ENCODE assay signal across 27 cellular contexts in the genomic region with DNA sequence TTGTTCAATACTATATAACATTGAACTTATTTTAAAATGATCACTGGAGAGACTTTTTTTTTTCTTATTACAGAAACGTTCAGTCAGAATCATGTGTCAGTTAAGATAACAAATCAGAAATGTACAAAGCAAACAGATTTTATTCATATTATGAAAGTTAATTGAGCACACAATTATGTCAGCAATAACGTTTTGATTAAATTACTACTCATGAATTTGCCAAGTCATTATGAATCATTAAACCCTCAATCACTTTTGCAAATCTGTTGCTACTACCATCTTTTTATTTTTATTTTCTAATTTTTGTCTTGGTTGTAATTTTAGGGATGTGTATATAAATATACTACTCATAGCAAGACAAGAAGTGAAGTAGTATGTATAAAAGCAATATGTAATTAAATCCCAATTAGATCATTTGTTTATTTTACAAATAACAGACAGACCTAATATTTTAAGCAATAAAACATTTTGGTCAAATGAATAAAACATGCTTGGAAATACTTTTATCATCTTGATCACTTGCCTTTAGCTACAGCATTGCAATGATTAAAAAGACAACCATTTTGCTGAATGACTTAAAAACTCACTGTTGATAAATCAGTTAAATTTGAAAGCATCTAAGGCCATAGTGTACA.
DNase-seq lines count a peak whose midpoint lies in the region; ATAC-seq, FAIRE-seq and TF ChIP-seq lines count a peak whose summit lies in the region.
"Had no signal": no experiment of that assay in that cellular context is flagged by ENCODE, and none has a peak within 500 bp of the region (broad histone marks: within the 10 kb centered on the region; RNA-seq: fewer than 3 reads in every experiment).

No MANE protein-coding gene starts in this region.

- H3K9me2 ChIP-seq in GM23248 (ENCODE audit: insufficient read depth) = no peaks in the 10 kb centered on the region

- intact Hi-C loops in lower lobe of right lung (cut with DNase I) (no loop called here), dorsolateral prefrontal cortex (cut with DNase I) (no loop called here)

- H3K27ac ChIP-seq in ACC112 (ENCODE audit: low read depth, low read length) (no peak overlapping the region), GM23248 (no peak overlapping the region), lower lobe of right lung (no peak overlapping the region), dorsolateral prefrontal cortex (no peak overlapping the region)
- H3K27ac ChIP-seq: C4-2B, PC-9, SJCRH30 had no signal

- DNase-seq in GM23248 (no peak), NCI-H69 (lab: John Stamatoyannopoulos, UW) (peak; percentile 67), lower lobe of right lung (no peak), iPS-NIHi11 (ENCODE audit: low spot score) (no peak), dorsolateral prefrontal cortex (no peak), MV-4-11 (lab: John Stamatoyannopoulos, UW) (no peak)
- DNase-seq: CD8-positive, alpha-beta T cell; DMS79 treated with DMSO at 0.1 percent for 48 hours; GOT3; HCEC 1CT; KBM-7; MG63; NCI-H1048; NCI-H1436 treated with DMSO at 0.1 percent for 48 hours; NCI-H187 treated with DMSO at 0.1 percent for 48 hours; NCI-H2107; NCI-H446; NCI-H524 treated with DMSO at 0.1 percent for 48 hours; NCI-H82; NK-92 treated with Interleukin-12 subunit alpha and Interleukin-12 subunit beta, amount 100 ng/mL, for 24 hours; PC-9; SJCRH30; T-cell had no signal

- 4 to 5% methylated on average over 2 of the region's 2 CpGs for WGBS in GM23248 (ENCODE audit: low coverage in 1 of 2, low lambda C conversion rate in 2 of 2, missing lambda C conversion rate in 2 of 2), 2 experiments

- no peak overlapping the region for H3K4me2 ChIP-seq in GM23248 (ENCODE audit: unreplicated experiment)
- H3K4me2 ChIP-seq: PC-9 had no signal

- H2AFZ ChIP-seq in ACC112 (ENCODE audit: low read length, unreplicated experiment) = peak overlapping the region; percentile 55
- H2AFZ ChIP-seq in GM23248 = peak overlapping the region; percentile 23
- H2AFZ ChIP-seq: PC-9 had no signal

- H3K4me3 ChIP-seq in ACC112 (ENCODE audit: low read depth, low read length) (no peak overlapping the region), GM23248 (no peak overlapping the region), lower lobe of right lung (no peak overlapping the region), dorsolateral prefrontal cortex (no peak overlapping the region)
- H3K4me3 ChIP-seq: MG63, PC-9, SJCRH30 had no signal

- peaks cover 4% of the 10 kb centered on the region for H3K4me1 ChIP-seq in ACC112 (ENCODE audit: control insufficient read depth, insufficient read depth, low read length, unreplicated experiment)
- peaks cover 13% of the 10 kb centered on the region for H3K4me1 ChIP-seq in GM23248 (ENCODE audit: insufficient read depth)
- H3K4me1 ChIP-seq in lower lobe of right lung = no peaks in the 10 kb centered on the region
- H3K4me1 ChIP-seq: SJCRH30 had no signal

- no peak for TF ChIP-seq CTCF in lower lobe of right lung (IDR thresholded peaks at IDR 0.05)
- TF ChIP-seq CTCF in dorsolateral prefrontal cortex (IDR thresholded peaks at IDR 0.05 in 54 of 56, conservative IDR thresholded peaks at IDR 0.05 in 2 of 56; ENCODE audit: low read depth in 1 of 56, partially characterized antibody in 56 of 56) = no peak

- FAIRE-seq in endometrium (lab: Jason Lieb, UNC) = peak; percentile 53

- no peaks in the 10 kb centered on the region for H3K36me3 ChIP-seq in ACC112 (ENCODE audit: insufficient read depth, low read length)
- no peaks in the 10 kb centered on the region for H3K36me3 ChIP-seq in GM23248 (ENCODE audit: low read depth)
- H3K36me3 ChIP-seq in lower lobe of right lung = no peaks in the 10 kb centered on the region
- H3K36me3 ChIP-seq: MG63, SJCRH30 had no signal

- H3K79me2 ChIP-seq in ACC112 (ENCODE audit: control insufficient read depth, insufficient read depth, low read length, unreplicated experiment) (no peaks in the 10 kb centered on the region), GM23248 (ENCODE audit: insufficient read depth) (no peaks in the 10 kb centered on the region)

- H3K9me3 ChIP-seq in GM23248 (ENCODE audit: low read depth) = no peaks in the 10 kb centered on the region
- no peaks in the 10 kb centered on the region for H3K9me3 ChIP-seq in lower lobe of right lung
- H3K9me3 ChIP-seq: MG63, SJCRH30 had no signal

- no peak for ATAC-seq in lower lobe of right lung
- ATAC-seq: CD8-positive, alpha-beta T cell; Right ventricle myocardium inferior; T-cell had no signal

- in situ Hi-C loops in GM23248 (cut with MboI) = no loop called here

- no peaks in the 10 kb centered on the region for H4K20me1 ChIP-seq in GM23248 (ENCODE audit: insufficient read depth)

- H3K27me3 ChIP-seq in ACC112 (ENCODE audit: insufficient read depth, low read length) = no peaks in the 10 kb centered on the region
- H3K27me3 ChIP-seq in GM23248 (replicated peaks; ENCODE audit: insufficient read depth) = no peaks in the 10 kb centered on the region
- H3K27me3 ChIP-seq in lower lobe of right lung (ENCODE audit: low read depth) = no peaks in the 10 kb centered on the region
- peaks cover 0 to 3% (median 0%) of the 10 kb centered on the region in 45 donors for H3K27me3 ChIP-seq in dorsolateral prefrontal cortex
- H3K27me3 ChIP-seq: MG63, SJCRH30 had no signal

- no peak overlapping the region for H3K9ac ChIP-seq in GM23248

- no peaks in the 10 kb centered on the region for H3F3A ChIP-seq in GM23248 (ENCODE audit: insufficient read depth)
